ENCODE assay signal across 8 cellular contexts in the genomic region with DNA sequence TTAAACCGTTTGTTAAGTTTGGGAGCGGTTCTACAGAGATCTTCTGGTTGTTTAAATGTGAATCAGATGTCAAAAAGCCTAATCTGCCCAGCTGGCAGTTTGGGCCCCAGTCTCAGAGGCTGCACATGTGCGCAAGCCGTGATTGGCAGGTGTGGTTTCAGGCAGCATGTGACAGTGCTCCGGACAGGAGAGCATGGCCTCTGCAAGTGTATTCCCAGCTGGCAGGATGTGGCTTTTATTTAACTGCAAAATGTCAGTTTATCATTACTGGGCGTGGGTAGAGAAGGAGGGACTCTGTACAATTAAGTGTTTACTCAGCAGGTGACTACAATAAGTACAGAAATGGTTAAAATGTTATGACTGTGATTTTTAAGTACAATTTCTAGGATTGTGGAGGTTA.
A peak's percentile ranks its signal among the peaks of the same experiment; 100 is the strongest.
DNase-seq lines count a peak whose midpoint lies in the region; ATAC-seq and TF ChIP-seq lines count a peak whose summit lies in the region.

No MANE protein-coding gene starts in this region.

- H3K9me3 ChIP-seq in HEK293 (ENCODE audit: control insufficient read depth, insufficient read depth, low read depth, low read length), result no peaks in the 10 kb centered on the region
- peaks cover 0 to 3% of the 10 kb centered on the region in 2 donors for H3K9me3 ChIP-seq in neuronal stem cell (replicated peaks in 1 of 2; ENCODE audit: control insufficient read depth in 2 of 2, insufficient read depth in 1 of 2, low read depth in 1 of 2, low read length in 2 of 2)

- no peak overlapping the region for H2BK15ac ChIP-seq in neuronal stem cell (ENCODE audit: low read length)

- H2BK5ac ChIP-seq in neuronal stem cell (ENCODE audit: low read length), result no peak overlapping the region

- H2AFZ ChIP-seq in neuronal stem cell (ENCODE audit: low read length), result peak overlapping the region; percentile 51

- H3K79me1 ChIP-seq in neuronal stem cell (ENCODE audit: low read depth, low read length), result peaks cover 2% of the 10 kb centered on the region

- no peaks in the 10 kb centered on the region for H3K9me3 Mint-ChIP-seq in activated CD8-positive, alpha-beta memory T cell treated with anti-CD3 and anti-CD28 coated beads, Interleukin-2, amount 10 ng/mL, durations not matched to agents 7 days and 5 days (ENCODE audit: low read depth)
- no peaks in the 10 kb centered on the region for H3K9me3 Mint-ChIP-seq in activated T-helper 17 cell treated with anti-CD3 and anti-CD28 coated beads, Interleukin-2, amount 50 U/mL, for 72 hours

- peak; percentile 80 for ATAC-seq in activated CD8-positive, alpha-beta memory T cell treated with anti-CD3 and anti-CD28 coated beads, Interleukin-2, amount 10 ng/mL, durations not matched to agents 7 days and 5 days
- peak; percentile 78 for ATAC-seq in activated T-helper 17 cell treated with anti-CD3 and anti-CD28 coated beads, Interleukin-2, amount 50 U/mL, for 72 hours (replicated peaks)

- no peaks in the 10 kb centered on the region for H3K36me3 Mint-ChIP-seq in activated CD8-positive, alpha-beta memory T cell treated with anti-CD3 and anti-CD28 coated beads, Interleukin-2, amount 10 ng/mL, durations not matched to agents 7 days and 5 days
- no peaks in the 10 kb centered on the region for H3K36me3 Mint-ChIP-seq in activated T-helper 17 cell treated with anti-CD3 and anti-CD28 coated beads, Interleukin-2, amount 50 U/mL, for 72 hours (ENCODE audit: low read depth)

- no peak overlapping the region for H4K91ac ChIP-seq in neuronal stem cell (ENCODE audit: low read depth, low read length, poor library complexity)

- no peak overlapping the region for H3K14ac ChIP-seq in neuronal stem cell (ENCODE audit: low read length)

- no peak overlapping the region for H3K18ac ChIP-seq in neuronal stem cell (ENCODE audit: low read length)

- no peak for TF ChIP-seq CTCF in HEK293 (tag by site-specific recombination; IDR thresholded peaks at IDR 0.05)

- H3K27ac ChIP-seq in HEK293 (ENCODE audit: extremely low read depth, low read depth, low read length) (no peak overlapping the region), neuronal stem cell (replicated peaks; ENCODE audit: low read length) (no peak overlapping the region)

- no peak overlapping the region for H3K4ac ChIP-seq in neuronal stem cell (ENCODE audit: low read length)

- no peak overlapping the region for H2AK5ac ChIP-seq in neuronal stem cell (ENCODE audit: low read depth, low read length)

- H4K8ac ChIP-seq in neuronal stem cell (ENCODE audit: low read depth, low read length), result no peak overlapping the region

- H3K4me1 ChIP-seq in HEK293 (ENCODE audit: control insufficient read depth, insufficient read depth, low read length) (peaks cover 12% of the 10 kb centered on the region), neuronal stem cell (ENCODE audit: control insufficient read depth in 2 of 2, insufficient read depth in 1 of 2, low read depth in 1 of 2, low read length in 2 of 2) (peaks cover 5 to 14% of the 10 kb centered on the region in 2 donors)

- peaks cover 17% of the 10 kb centered on the region for H3K4me1 Mint-ChIP-seq in activated CD8-positive, alpha-beta memory T cell treated with anti-CD3 and anti-CD28 coated beads, Interleukin-2, amount 10 ng/mL, durations not matched to agents 7 days and 5 days
- peaks cover 7% of the 10 kb centered on the region for H3K4me1 Mint-ChIP-seq in activated T-helper 17 cell treated with anti-CD3 and anti-CD28 coated beads, Interleukin-2, amount 50 U/mL, for 72 hours

- no CpG with 5 or more reads among the region's 6 CpGs for WGBS in neuronal stem cell (ENCODE audit: extremely low coverage in 2 of 2, insufficient read length in 2 of 2, insufficient replicate concordance in 1 of 2), 2 donors

- POLR2A ChIA-PET in HEK293 (lab: Yijun Ruan, JAX), result no interaction called here

- H2BK120ac ChIP-seq in neuronal stem cell (ENCODE audit: low read depth, low read length), result no peak overlapping the region

- H3K4me2 ChIP-seq in neuronal stem cell (ENCODE audit: insufficient read depth, low read length, poor library complexity, severe bottlenecking), result no peak overlapping the region

- H3K9ac ChIP-seq in neuronal stem cell (ENCODE audit: low read depth, low read length, poor library complexity), result no peak overlapping the region

- CTCF ChIA-PET in activated CD8-positive, alpha-beta memory T cell treated with anti-CD3 and anti-CD28 coated beads, Interleukin-2, amount 10 ng/mL, durations not matched to agents 7 days and 5 days (lab: Charles Lee), result no interaction called here
- CTCF ChIA-PET in HEK293 (lab: Yijun Ruan, JAX), result no interaction called here

- peak overlapping the region; percentile 40 for H3K27ac Mint-ChIP-seq in activated CD8-positive, alpha-beta memory T cell treated with anti-CD3 and anti-CD28 coated beads, Interleukin-2, amount 10 ng/mL, durations not matched to agents 7 days and 5 days
- no peak overlapping the region for H3K27ac Mint-ChIP-seq in activated T-helper 17 cell treated with anti-CD3 and anti-CD28 coated beads, Interleukin-2, amount 50 U/mL, for 72 hours

- no peak overlapping the region for H3K23ac ChIP-seq in neuronal stem cell (ENCODE audit: low read depth, low read length, poor library complexity)

- H3K27me3 Mint-ChIP-seq in activated CD8-positive, alpha-beta memory T cell treated with anti-CD3 and anti-CD28 coated beads, Interleukin-2, amount 10 ng/mL, durations not matched to agents 7 days and 5 days, result no peaks in the 10 kb centered on the region
- H3K27me3 Mint-ChIP-seq in activated T-helper 17 cell treated with anti-CD3 and anti-CD28 coated beads, Interleukin-2, amount 50 U/mL, for 72 hours, result no peaks in the 10 kb centered on the region

- H3K4me3 Mint-ChIP-seq in activated CD8-positive, alpha-beta memory T cell treated with anti-CD3 and anti-CD28 coated beads, Interleukin-2, amount 10 ng/mL, durations not matched to agents 7 days and 5 days, result no peak overlapping the region
- H3K4me3 Mint-ChIP-seq in activated T-helper 17 cell treated with anti-CD3 and anti-CD28 coated beads, Interleukin-2, amount 50 U/mL, for 72 hours, result peak overlapping the region; percentile 35

- no peaks in the 10 kb centered on the region for H3K27me3 ChIP-seq in neuronal stem cell (ENCODE audit: control insufficient read depth in 3 of 3, insufficient read depth in 3 of 3, low read depth in 1 of 3, low read length in 3 of 3)

- H3K36me3 ChIP-seq in HEK293 (ENCODE audit: control insufficient read depth in 2 of 2, insufficient read depth in 1 of 2, low read length in 2 of 2), result no peaks in the 10 kb centered on the region
- peaks cover 0 to 2% of the 10 kb centered on the region in 2 donors for H3K36me3 ChIP-seq in neuronal stem cell (replicated peaks in 1 of 2; ENCODE audit: control insufficient read depth in 2 of 2, insufficient read depth in 2 of 2, low read length in 2 of 2)

- H3K4me3 ChIP-seq in HEK293 (ENCODE audit: low read depth, low read length), result no peak overlapping the region
- H3K4me3 ChIP-seq in neuronal stem cell (ENCODE audit: low read length in 2 of 2), result no peak overlapping the region

- H2BK12ac ChIP-seq in neuronal stem cell (ENCODE audit: low read length), result no peak overlapping the region

- DNase-seq in activated CD8-positive, alpha-beta memory T cell treated with anti-CD3 and anti-CD28 coated beads, Interleukin-2, amount 10 ng/mL, durations not matched to agents 7 days and 5 days, result peak; percentile 59
- DNase-seq in activated CD8-positive, alpha-beta memory T cell treated with anti-CD3 and anti-CD28 coated beads for 24 hours, result no peak
- peak; percentile 60 to 83 (median 68) for DNase-seq in NCI-H1417 (lab: John Stamatoyannopoulos, UW)
- no peak for DNase-seq in neuronal stem cell (ENCODE audit: low spot score)
- no peak for DNase-seq in NCI-H446 treated with DMSO at 0.1 percent for 48 hours (lab: John Stamatoyannopoulos, UW)
- no peak for DNase-seq in KG1 (lab: John Stamatoyannopoulos, UW)

TF ChIP-seq in HEK293, 187 proteins besides CTCF, POLR2A, EP300 and RAD21:
- TF ChIP-seq KLF16 (tag by site-specific recombination; IDR thresholded peaks at IDR 0.05) (no peak), ZNF830 (tag by site-specific recombination; IDR thresholded peaks at IDR 0.05; ENCODE audit: low read depth) (no peak), ZNF350 (tag by site-specific recombination; IDR thresholded peaks at IDR 0.05) (no peak), ZNF184 (tag by site-specific recombination; IDR thresholded peaks at IDR 0.05) (no peak), SP7 (tag by site-specific recombination; IDR thresholded peaks at IDR 0.05) (peak; percentile 61; the same call in 1 of the 2 replicates), ZNF157 (tag by site-specific recombination; IDR thresholded peaks at IDR 0.05) (no peak)

Comparison
In these comparisons a context has a peak if more than half of its experiments do, and no peak if none do; other contexts are left out.
1. DNase-seq: peak in activated CD8-positive, alpha-beta memory T cell treated with anti-CD3 and anti-CD28 coated beads, Interleukin-2, amount 10 ng/mL, durations not matched to agents 7 days and 5 days (single experiment) and NCI-H1417 (3 of 3); none in activated CD8-positive, alpha-beta memory T cell treated with anti-CD3 and anti-CD28 coated beads for 24 hours (single experiment), neuronal stem cell (single experiment), NCI-H446 treated with DMSO at 0.1 percent for 48 hours (single experiment) and KG1 (single experiment).